Comparison of ENCODE assay signal across 23 cellular contexts in the genomic region with DNA sequence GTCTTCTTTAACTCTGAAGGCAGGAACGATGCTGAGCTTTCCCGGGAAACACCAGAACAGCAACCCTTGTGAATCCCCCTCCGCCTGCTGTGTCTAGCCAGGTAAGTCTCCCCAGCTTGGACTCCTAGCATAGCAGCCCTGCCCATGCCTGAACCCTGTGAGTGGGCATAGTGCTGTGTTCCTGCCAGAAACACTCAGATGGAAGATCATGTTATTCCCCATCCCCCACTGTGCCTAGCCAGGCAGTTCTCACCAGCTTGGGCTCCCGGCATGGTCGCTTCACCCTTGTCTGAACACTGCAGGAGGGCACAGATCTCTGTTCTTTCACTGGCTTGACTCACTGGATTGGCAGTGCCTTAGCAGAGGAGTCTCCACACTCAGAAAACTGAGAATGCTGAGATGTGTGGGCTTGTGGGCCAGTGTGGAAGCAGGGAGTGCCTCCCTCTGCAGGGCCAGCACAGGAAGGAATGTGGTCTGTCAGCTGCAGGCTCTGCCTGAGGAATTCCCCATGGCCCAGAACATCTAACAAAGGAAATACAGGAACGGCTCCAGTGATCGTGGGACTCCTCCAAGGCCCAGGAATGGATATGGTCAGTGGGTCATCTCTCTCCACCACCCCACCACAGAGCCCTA.
"Had no signal": no experiment of that assay in that cellular context is flagged by ENCODE, and none has a peak within 500 bp of the region (broad histone marks: within the 10 kb centered on the region; RNA-seq: fewer than 3 reads in every experiment).

No MANE protein-coding gene starts in this region.

- ATAC-seq: activated CD4-positive, alpha-beta T cell treated with anti-CD3 and anti-CD28 coated beads for 36 hours; activated T-cell treated with anti-CD3 and anti-CD28 coated beads, Interleukin-2, amount 50 U/mL, for 4 hours; heart right ventricle; left lung; naive thymus-derived CD8-positive, alpha-beta T cell; psoas muscle; stimulated activated naive CD8-positive, alpha-beta T cell treated with anti-CD3 and anti-CD28 coated beads, Interleukin-15, amount 100 ng/mL, for 72 hours had no signal

- DNase-seq: activated B cell treated with CpG ODN at 0.5 μM for 24 hours; activated CD4-positive, alpha-beta T cell treated with anti-CD3 and anti-CD28 coated beads for 36 hours; activated CD4-positive, alpha-beta T cell treated with anti-CD3 and anti-CD28 coated beads, Interleukin-2, amount 50 U/mL, for 4 hours; activated CD8-positive, alpha-beta memory T cell treated with anti-CD3 and anti-CD28 coated beads, Interleukin-2, amount 50 U/mL, for 48 hours; activated naive CD4-positive, alpha-beta T cell; activated T-cell treated with anti-CD3 and anti-CD28 coated beads, Interleukin-2, amount 50 U/mL, for 4 hours; adrenal gland; cerebellar nuclear complex; cortex of kidney; heart right ventricle; naive thymus-derived CD8-positive, alpha-beta T cell; psoas muscle; stimulated activated CD4-positive, alpha-beta T cell treated with anti-CD3 and anti-CD28 coated beads, Interleukin-1b, Interleukin-23, amount 100 ng/mL, for 48 hours; stimulated activated naive CD8-positive, alpha-beta T cell treated with anti-CD3 and anti-CD28 coated beads, Interleukin-15, amount 100 ng/mL, for 72 hours; T-helper 1 cell; tibial artery had no signal

- H3K4me1 Mint-ChIP-seq: activated B cell treated with CpG ODN at 0.5 μM for 24 hours; activated CD4-positive, alpha-beta T cell treated with anti-CD3 and anti-CD28 coated beads for 36 hours; naive thymus-derived CD8-positive, alpha-beta T cell; neural progenitor cell; stimulated activated naive CD8-positive, alpha-beta T cell treated with anti-CD3 and anti-CD28 coated beads, Interleukin-15, amount 100 ng/mL, for 72 hours had no signal

- H3K36me3 ChIP-seq: adrenal gland, heart right ventricle, left lung, neural progenitor cell, right atrium auricular region, tibial artery had no signal

- H3K9me3 ChIP-seq: adrenal gland, psoas muscle, right atrium auricular region, tibial artery had no signal

- H3K4me2 ChIP-seq: neural progenitor cell had no signal

- H3K27ac Mint-ChIP-seq: activated B cell treated with CpG ODN at 0.5 μM for 24 hours; activated CD4-positive, alpha-beta T cell treated with anti-CD3 and anti-CD28 coated beads for 36 hours; activated naive CD8-positive, alpha-beta T cell; activated T-helper 2 cell treated with anti-CD3 and anti-CD28 coated beads, Interferon-gamma antibody, Interleukin-2, Interleukin-4, amounts not matched to agents 10 μg/mL and 5 μg/mL and 100 μg/mL, durations not matched to agents 14 hours and 24 hours and 36 hours; naive thymus-derived CD8-positive, alpha-beta T cell; neural progenitor cell; stimulated activated naive CD8-positive, alpha-beta T cell treated with anti-CD3 and anti-CD28 coated beads, Interleukin-15, amount 100 ng/mL, for 72 hours had no signal

- H3K4me3 Mint-ChIP-seq: activated B cell treated with CpG ODN at 0.5 μM for 24 hours; activated CD4-positive, alpha-beta T cell treated with anti-CD3 and anti-CD28 coated beads for 36 hours; activated naive CD8-positive, alpha-beta T cell; activated T-cell treated with anti-CD3 and anti-CD28 coated beads, Interleukin-2, amount 50 U/mL, for 4 hours; naive thymus-derived CD8-positive, alpha-beta T cell; neural progenitor cell; stimulated activated naive CD8-positive, alpha-beta T cell treated with anti-CD3 and anti-CD28 coated beads, Interleukin-15, amount 100 ng/mL, for 72 hours had no signal

- H2AFZ ChIP-seq: neural progenitor cell had no signal

- H3K9ac ChIP-seq: neural progenitor cell had no signal

- H3K36me3 Mint-ChIP-seq: activated naive CD8-positive, alpha-beta T cell; naive thymus-derived CD8-positive, alpha-beta T cell; neural progenitor cell had no signal

- H3K27me3 ChIP-seq: adrenal gland, heart right ventricle, left lung, neural progenitor cell, right atrium auricular region, tibial artery had no signal

- FAIRE-seq: bronchial epithelial cell had no signal

- H3K27me3 Mint-ChIP-seq: activated B cell treated with CpG ODN at 0.5 μM for 24 hours; activated CD4-positive, alpha-beta T cell treated with anti-CD3 and anti-CD28 coated beads for 36 hours; activated naive CD8-positive, alpha-beta T cell; naive thymus-derived CD8-positive, alpha-beta T cell; stimulated activated naive CD8-positive, alpha-beta T cell treated with anti-CD3 and anti-CD28 coated beads, Interleukin-15, amount 100 ng/mL, for 72 hours had no signal

- H3K4me3 ChIP-seq: adrenal gland, heart right ventricle, left lung, lung, neural progenitor cell, psoas muscle, right atrium auricular region, tibial artery had no signal

- H3K27ac ChIP-seq: adrenal gland, heart right ventricle, left lung, neural progenitor cell, psoas muscle, right atrium auricular region, tibial artery had no signal

- H3K4me1 ChIP-seq: adrenal gland, heart right ventricle, left lung, neural progenitor cell, psoas muscle, right atrium auricular region, tibial artery had no signal
